In the genomic region with DNA sequence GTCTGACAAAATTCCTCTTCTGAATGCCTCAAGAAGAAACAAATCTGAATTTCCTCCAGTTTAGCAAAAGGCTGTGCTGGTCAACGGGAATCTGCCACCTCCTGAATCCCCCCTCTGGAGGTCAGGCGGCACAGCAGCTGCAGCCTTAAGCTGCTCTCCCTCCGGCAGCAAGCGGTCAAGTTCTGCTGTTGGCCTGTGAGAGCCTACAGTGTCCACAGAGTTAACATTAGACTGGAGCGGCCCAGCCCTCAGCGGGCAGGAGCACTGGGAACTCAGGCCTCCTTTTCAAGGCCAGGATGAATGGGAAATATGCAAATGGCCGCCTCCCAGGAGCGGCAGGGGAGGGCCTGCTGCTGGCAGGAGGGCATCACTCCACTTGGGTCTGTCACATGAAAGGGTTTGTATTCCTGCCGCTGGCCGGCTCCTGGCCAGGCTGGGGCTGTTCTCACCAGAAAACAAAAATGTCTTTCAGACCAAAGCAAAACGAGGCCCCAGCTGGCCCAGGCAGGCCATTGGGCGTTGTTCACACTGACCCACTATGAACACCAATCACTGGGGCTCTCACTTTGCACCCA, we compare ENCODE assay signal across 13 cellular contexts. TPM values are rescaled to one million over a fixed set of nuclear protein-coding genes. Genes with fewer than 3 reads are reported as not detected.
DNase-seq lines count a peak whose midpoint lies in the region; ATAC-seq and TF ChIP-seq lines count a peak whose summit lies in the region.
"Had no signal": no experiment of that assay in that cellular context is flagged by ENCODE, and none has a peak within 500 bp of the region (broad histone marks: within the 10 kb centered on the region; RNA-seq: fewer than 3 reads in every experiment).

No MANE protein-coding gene starts in this region.

- intact Hi-C loops in left lung (cut with DNase I) = loop anchor here in 1 of 2 donors (10.0 kb wide), 1 partner anchor 198 kb away; no protein-coding TSS in a partner anchor

- H3K4me1 ChIP-seq in fibroblast of lung (ENCODE audit: control insufficient read depth, extremely low read depth, insufficient read depth, low read length) (no peaks in the 10 kb centered on the region), left lung (no peaks in the 10 kb centered on the region)

- no peak overlapping the region for H3K4me2 ChIP-seq in fibroblast of lung (ENCODE audit: extremely low read depth, insufficient read depth, low read length)

- no peak overlapping the region for H3K9ac ChIP-seq in fibroblast of lung (ENCODE audit: insufficient read depth, low read length)

- in situ Hi-C loops in SK-MEL-5 (cut with HindIII; ENCODE audit: low pct_unique_long_range_greater_than_20kb, low sequenced_read_pairs) = no loop called here

- DNase-seq in SK-MEL-5 (ENCODE audit: low read depth, low spot score) (peak; percentile 11), fibroblast of lung (ENCODE audit: low read depth in 2 of 2) (peak; percentile 10 to 31), left lung (no peak), superior temporal gyrus (ENCODE audit: extremely low spot score) (peak; percentile 97), NCI-H69 (lab: John Stamatoyannopoulos, UW) (no peak)
- DNase-seq: DMS53, foreskin fibroblast, NCI-H1694 had no signal

- H3K9me3 ChIP-seq in fibroblast of lung (ENCODE audit: control insufficient read depth, insufficient read depth, low read depth, low read length) = no peaks in the 10 kb centered on the region
- H3K9me3 ChIP-seq in left lung = no peaks in the 10 kb centered on the region

- H3K27ac ChIP-seq in fibroblast of lung (ENCODE audit: insufficient read depth, low read length) (no peak overlapping the region), left lung (no peak overlapping the region)
- H3K27ac ChIP-seq: HL-60, RWPE1 had no signal

- H4K20me1 ChIP-seq in fibroblast of lung (ENCODE audit: control insufficient read depth, extremely low read depth, insufficient read depth, low read length) = no peaks in the 10 kb centered on the region

- ATAC-seq in left lung (peak; percentile 28), GM18909 (IDR thresholded peaks at IDR 0.05; ENCODE audit: poor library complexity, unreplicated experiment) (no peak), HG03342 (IDR thresholded peaks at IDR 0.05; ENCODE audit: unreplicated experiment) (no peak)

- no peak overlapping the region for H2AFZ ChIP-seq in fibroblast of lung (ENCODE audit: low read length)

- H3K36me3 ChIP-seq in fibroblast of lung (ENCODE audit: control insufficient read depth, insufficient read depth, low read length) (no peaks in the 10 kb centered on the region), left lung (no peaks in the 10 kb centered on the region)

- H3K79me2 ChIP-seq in fibroblast of lung (ENCODE audit: control insufficient read depth, insufficient read depth, low read length) = no peaks in the 10 kb centered on the region

- H3K4me3 ChIP-seq in fibroblast of lung (replicated peaks in 1 of 4; ENCODE audit: control extremely low read depth in 1 of 4, insufficient read depth in 1 of 4, low read depth in 3 of 4, low read length in 4 of 4) (no peak overlapping the region), left lung (no peak overlapping the region)

- H3K27me3 ChIP-seq in fibroblast of lung (ENCODE audit: control insufficient read depth, insufficient read depth, low read length) = peaks cover 4% of the 10 kb centered on the region
- H3K27me3 ChIP-seq in left lung = peaks cover 0 to 3% of the 10 kb centered on the region in 2 donors

- peak; percentile 24 to 38 for TF ChIP-seq CTCF in fibroblast of lung (conservative IDR thresholded peaks at IDR 0.05 in 1 of 2, IDR thresholded peaks at IDR 0.05 in 1 of 2; ENCODE audit: low read depth in 1 of 2, low read length in 2 of 2)
- no peak for TF ChIP-seq CTCF in left lung (IDR thresholded peaks at IDR 0.05)

RNA-seq across cellular contexts. Expression of a gene that starts 8.2 kb away (rescaled TPM):
- 0.05 and 0.45 TPM in 2 replicates for total RNA-seq in SK-MEL-5 (2014; rRNA removed; shearing (Covaris generic))
- 0.07 and 1.3 TPM in 2 replicates for polyA plus RNA-seq in SK-MEL-5 (2015; cell fraction: cytosol; rRNA removed)
- polyA plus RNA-seq in SK-MEL-5 (2015; cell fraction: nucleus; rRNA removed) = 1.0 TPM in 2 replicates
- total RNA-seq in fibroblast of lung (0.26 and 0.33 TPM in 2 replicates), left lung (1 to 10 TPM in 1 of 2 donors, under 1 TPM in 1; 0.68 to 1.1 TPM)
- 0.02 and 0.08 TPM in 2 replicates for polyA plus RNA-seq in fibroblast of lung
- polyA plus RNA-seq in fibroblast of lung (2012) = not detected in 2 replicates
- polyA minus RNA-seq in fibroblast of lung (ENCODE audit: low replicate concordance) = not detected in 2 replicates

RNA-seq across cellular contexts. Expression of a gene that starts 57.2 kb away (rescaled TPM):
- not detected in 2 replicates for total RNA-seq in SK-MEL-5 (2014; rRNA removed; shearing (Covaris generic))
- not detected in 2 replicates for polyA plus RNA-seq in SK-MEL-5 (2015; cell fraction: cytosol; rRNA removed)
- not detected in 2 replicates for polyA plus RNA-seq in SK-MEL-5 (2015; cell fraction: nucleus; rRNA removed)
- total RNA-seq in fibroblast of lung = not detected in 2 replicates
- not detected in 2 replicates for polyA plus RNA-seq in fibroblast of lung
- polyA plus RNA-seq in fibroblast of lung (2012) = not detected in 2 replicates
- not detected in 2 replicates for polyA minus RNA-seq in fibroblast of lung (ENCODE audit: low replicate concordance)
- not detected for total RNA-seq in left lung
- polyA plus RNA-seq: neural cell had no signal

RNA-seq across cellular contexts. Expression of a gene that starts 57.8 kb away (rescaled TPM):
- total RNA-seq in SK-MEL-5 (2014; rRNA removed; shearing (Covaris generic)) = not detected in 2 replicates
- not detected in 2 replicates for polyA plus RNA-seq in SK-MEL-5 (2015; cell fraction: cytosol; rRNA removed)
- polyA plus RNA-seq in SK-MEL-5 (2015; cell fraction: nucleus; rRNA removed) = not detected in 2 replicates
- total RNA-seq in fibroblast of lung (under 0.01 TPM in 1 of 2 replicates, not detected in the other), left lung (1 to 10 TPM in 1 of 2 donors, under 1 TPM in 1; 0.85 to 1.5 TPM)
- not detected in 2 replicates for polyA plus RNA-seq in fibroblast of lung
- polyA plus RNA-seq in fibroblast of lung (2012) = not detected in 2 replicates
- not detected in 2 replicates for polyA minus RNA-seq in fibroblast of lung (ENCODE audit: low replicate concordance)
- polyA plus RNA-seq: neural cell had no signal

Comparison
In these comparisons a context has a peak if more than half of its experiments do, and no peak if none do; other contexts are left out.
1. DNase-seq: peak in SK-MEL-5 (single experiment), fibroblast of lung (2 of 2) and superior temporal gyrus (single experiment); none in left lung (0 of 2) and NCI-H69 (single experiment).
2. CTCF ChIP-seq: peak in fibroblast of lung (2 of 2); none in left lung (0 of 2).